In the genomic region with DNA sequence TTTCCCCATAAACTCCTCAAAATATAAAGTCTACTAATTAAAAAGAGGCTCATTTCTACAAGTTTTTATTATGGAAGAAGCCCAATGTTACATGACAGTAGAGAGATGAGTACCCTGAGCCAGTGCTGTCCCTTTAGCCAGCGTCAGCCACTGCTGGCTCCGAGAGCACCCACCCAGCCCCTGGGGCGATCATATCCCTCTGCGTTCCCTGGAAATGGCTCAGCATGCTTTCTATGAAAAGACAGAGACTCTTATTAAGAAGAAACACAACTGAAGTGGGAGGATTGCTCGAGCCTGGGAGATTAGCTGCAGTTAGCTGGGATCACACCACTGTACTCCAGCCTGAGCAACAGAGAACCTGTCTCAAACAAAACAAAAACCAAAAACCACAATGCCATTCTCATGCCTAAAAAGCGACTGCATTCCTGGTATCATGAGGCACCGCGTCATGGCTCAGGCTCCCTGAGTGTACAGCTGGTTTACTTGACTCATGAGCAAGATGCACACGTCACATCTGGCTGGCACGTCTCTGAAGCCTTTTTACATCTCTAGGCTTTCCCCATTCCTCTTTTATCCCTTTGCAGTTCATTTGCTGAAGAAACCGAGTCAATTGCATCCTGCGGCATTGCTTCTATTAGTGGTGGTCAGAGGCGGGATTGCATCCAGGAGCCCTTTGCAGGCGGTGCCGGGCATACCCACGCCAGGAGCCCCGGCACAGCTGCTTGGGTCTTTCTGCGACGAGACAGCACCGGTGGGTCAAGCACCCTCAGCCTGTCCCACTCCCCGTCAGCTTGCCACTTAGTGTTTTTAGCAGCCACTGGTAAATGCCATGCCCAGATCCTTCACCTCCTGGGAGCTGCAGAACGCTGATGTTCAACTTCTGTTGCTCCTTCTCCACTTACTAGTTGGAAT, we compare ENCODE assay signal across 14 cellular contexts.
DNase-seq lines count a peak whose midpoint lies in the region; ATAC-seq and TF ChIP-seq lines count a peak whose summit lies in the region.
"Had no signal": no experiment of that assay in that cellular context is flagged by ENCODE, and none has a peak within 500 bp of the region (broad histone marks: within the 10 kb centered on the region; RNA-seq: fewer than 3 reads in every experiment).

No MANE protein-coding gene starts in this region.

- H3K9me3 ChIP-seq in right cardiac atrium (ENCODE audit: control insufficient read depth, low read length) (no peaks in the 10 kb centered on the region), left ventricle myocardium inferior (replicated peaks) (peaks cover 20% of the 10 kb centered on the region), aorta (ENCODE audit: control insufficient read depth, low read length) (peaks cover 3% of the 10 kb centered on the region)

- H3K4me1 ChIP-seq in right cardiac atrium (ENCODE audit: control insufficient read depth, insufficient read depth, low read length) (no peaks in the 10 kb centered on the region), left ventricle myocardium inferior (no peaks in the 10 kb centered on the region), aorta (ENCODE audit: control insufficient read depth in 1 of 2, insufficient read depth in 2 of 2, low read length in 2 of 2) (no peaks in the 10 kb centered on the region)

- H3K27me3 ChIP-seq in right cardiac atrium (ENCODE audit: control insufficient read depth, insufficient read depth) (no peaks in the 10 kb centered on the region), left ventricle myocardium inferior (ENCODE audit: low read depth) (peaks cover 51% of the 10 kb centered on the region), aorta (ENCODE audit: control insufficient read depth in 1 of 2, insufficient read depth in 2 of 2, low read length in 1 of 2) (no peaks in the 10 kb centered on the region)

- ATAC-seq in right cardiac atrium, result no peak
- ATAC-seq in aorta (ENCODE audit: low FRiP score), result no peak
- no peak for ATAC-seq in HG03025 (IDR thresholded peaks at IDR 0.05; ENCODE audit: low FRiP score, unreplicated experiment)
- ATAC-seq: activated T-cell treated with anti-CD3 and anti-CD28 coated beads, Interleukin-2, amount 50 U/mL, for 4 hours; naive thymus-derived CD8-positive, alpha-beta T cell had no signal

- H3K4me3 ChIP-seq in right cardiac atrium (ENCODE audit: low read length) (no peak overlapping the region), left ventricle myocardium inferior (no peak overlapping the region), fibroblast of the aortic adventitia (ENCODE audit: low read depth, low read length) (no peak overlapping the region), aorta (ENCODE audit: low read length in 2 of 2) (no peak overlapping the region)

- H3K27ac ChIP-seq in right cardiac atrium (ENCODE audit: low read length) (no peak overlapping the region), left ventricle myocardium inferior (replicated peaks) (no peak overlapping the region), aorta (ENCODE audit: low read depth in 1 of 2, low read length in 2 of 2) (no peak overlapping the region)

- intact Hi-C loops in right cardiac atrium (cut with DNase I), result no loop called here
- intact Hi-C loops in left ventricle myocardium inferior (cut with micrococcal nuclease), result no loop called here
- intact Hi-C loops in aorta (cut with DNase I), result no loop called here

- DNase-seq in right cardiac atrium (peak in 2 of 3 donors; percentile 11 to 14), left ventricle myocardium inferior (no peak), T1000 (lab: John Stamatoyannopoulos, UW) (peak; percentile 76), fibroblast of the aortic adventitia (ENCODE audit: low read depth) (peak; percentile 18), aorta (peak; percentile 13 to 52), mucosa of gallbladder (ENCODE audit: low spot score) (no peak), NCI-H2029 (lab: John Stamatoyannopoulos, UW) (no peak)
- DNase-seq: activated T-cell treated with anti-CD3 and anti-CD28 coated beads, Interleukin-2, amount 50 U/mL, for 4 hours; AML-193; GF-D8; NCI-H1092 treated with DMSO at 0.1 percent for 48 hours; stimulated activated CD4-positive, alpha-beta T cell treated with anti-CD3 and anti-CD28 coated beads, Interleukin-1b, Interleukin-23, amount 100 ng/mL, for 48 hours had no signal

- no peaks in the 10 kb centered on the region for H3K36me3 ChIP-seq in left ventricle myocardium inferior
- H3K36me3 ChIP-seq in aorta (ENCODE audit: control insufficient read depth in 1 of 2, insufficient read depth in 2 of 2, low read length in 1 of 2), result no peaks in the 10 kb centered on the region

- TF ChIP-seq CTCF in left ventricle myocardium inferior (IDR thresholded peaks at IDR 0.05; ENCODE audit: borderline replicate concordance) (no peak), fibroblast of the aortic adventitia (IDR thresholded peaks at IDR 0.05; ENCODE audit: insufficient read depth, low read length) (no peak)

- 78% methylated on average over 22 of the region's 22 CpGs for WGBS in right cardiac atrium
- 77% methylated on average over 22 of the region's 22 CpGs for WGBS in aorta, 2 donors

Comparison
In these comparisons a context has a peak if more than half of its experiments do, and no peak if none do; other contexts are left out.
1. DNase-seq: peak in right cardiac atrium (2 of 3), T1000 (single experiment), fibroblast of the aortic adventitia (single experiment) and aorta (2 of 2); none in left ventricle myocardium inferior (single experiment), mucosa of gallbladder (single experiment) and NCI-H2029 (single experiment).